ENCODE assay signal across 8 cellular contexts in genomic region chr10:31707578-31708411, GRCh38.
A peak's percentile ranks its signal among the peaks of the same experiment; 100 is the strongest.
DNase-seq lines count a peak whose midpoint lies in the region; ATAC-seq and TF ChIP-seq lines count a peak whose summit lies in the region.

No MANE protein-coding gene starts in this region.

- TF ChIP-seq POLR2A in gastrocnemius medialis (IDR thresholded peaks at IDR 0.05), result peak in 1 of 2 donors; percentile 18

- no peak for TF ChIP-seq CTCF in hepatocyte (IDR thresholded peaks at IDR 0.05; ENCODE audit: poor library complexity)
- no peak for TF ChIP-seq CTCF in gastrocnemius medialis (IDR thresholded peaks at IDR 0.05 in 4 of 5, conservative IDR thresholded peaks at IDR 0.05 in 1 of 5)

- peak overlapping the region; percentile 16 for H2AFZ ChIP-seq in hepatocyte

- in situ Hi-C loops in gastrocnemius medialis (cut with MboI; ENCODE audit: low sequenced_read_pairs in 4 of 4), result loop anchor here in 2 of 4 donors (5.0 to 10.0 kb wide), 2 partner anchors 105 to 107 kb away; no protein-coding TSS in a partner anchor

- H3K36me3 ChIP-seq in hepatocyte (replicated peaks; ENCODE audit: insufficient read depth, low read depth) (no peaks in the 10 kb centered on the region), gastrocnemius medialis (no peaks in the 10 kb centered on the region)

- no peaks in the 10 kb centered on the region for H3K79me2 ChIP-seq in hepatocyte

- no peaks in the 10 kb centered on the region for H3K9me3 ChIP-seq in hepatocyte (ENCODE audit: low read depth)
- peaks cover 0 to 10% (median 0%) of the 10 kb centered on the region in 3 donors for H3K9me3 ChIP-seq in gastrocnemius medialis

- ATAC-seq in GM18508 (IDR thresholded peaks at IDR 0.05; ENCODE audit: insufficient read depth, unreplicated experiment), result peak; percentile 79
- ATAC-seq in HG02798 (IDR thresholded peaks at IDR 0.05; ENCODE audit: poor library complexity, unreplicated experiment), result peak; percentile 86
- peak; percentile 5 to 24 for ATAC-seq in gastrocnemius medialis

- DNase-seq in NCI-H69 (lab: John Stamatoyannopoulos, UW) (peak; percentile 63), amniotic epithelial cell (ENCODE audit: low read depth) (peak; percentile 68), hepatocyte (ENCODE audit: low spot score) (peak; percentile 34), gastrocnemius medialis (peak in 1 of 2 donors; percentile 36), NCI-H1436 treated with DMSO at 0.1 percent for 48 hours (lab: John Stamatoyannopoulos, UW) (no peak), NCI-H2081 treated with DMSO at 0.1 percent for 48 hours (lab: John Stamatoyannopoulos, UW) (no peak)

- intact Hi-C loops in gastrocnemius medialis (cut with DNase I; ENCODE audit: low total_unique reads), result loop anchor here (2.0 to 10.0 kb wide), 2 partner anchors 63 to 923 kb away; no protein-coding TSS in a partner anchor

- no peaks in the 10 kb centered on the region for H3K9me2 ChIP-seq in hepatocyte (replicated peaks; ENCODE audit: insufficient read depth)

- peaks cover 17% of the 10 kb centered on the region for H3K4me1 ChIP-seq in hepatocyte (ENCODE audit: insufficient read depth)
- peaks cover 35 to 41% of the 10 kb centered on the region in 2 donors for H3K4me1 ChIP-seq in gastrocnemius medialis

- no peaks in the 10 kb centered on the region for H4K20me1 ChIP-seq in hepatocyte (ENCODE audit: insufficient read depth, poor library complexity, severe bottlenecking)

- 20% methylated on average over 10 of the region's 10 CpGs for WGBS in hepatocyte (ENCODE audit: low lambda C conversion rate, missing lambda C conversion rate)

- peak overlapping the region; percentile 58 for H3K4me2 ChIP-seq in hepatocyte

- H3K27me3 ChIP-seq in hepatocyte (no peaks in the 10 kb centered on the region), gastrocnemius medialis (no peaks in the 10 kb centered on the region)

- peak overlapping the region; percentile 77 for H3K27ac ChIP-seq in hepatocyte
- H3K27ac ChIP-seq in gastrocnemius medialis, result peak overlapping the region; percentile 83 to 94 (median 88)

- H3K4me3 ChIP-seq in hepatocyte (no peak overlapping the region), gastrocnemius medialis (peak overlapping the region in 1 of 4 donors; percentile 21)

Comparison
In these comparisons a context has a peak if more than half of its experiments do, and no peak if none do; other contexts are left out.
1. ATAC-seq: peak in every context shown above with its lines; median percentile 86 in HG02798; 79 in GM18508; 14 in gastrocnemius medialis.
2. DNase-seq: peak in NCI-H69 (single experiment), amniotic epithelial cell (single experiment) and hepatocyte (single experiment); none in NCI-H1436 treated with DMSO at 0.1 percent for 48 hours (single experiment) and NCI-H2081 treated with DMSO at 0.1 percent for 48 hours (single experiment).